13 cellular contexts compared by ENCODE assay signal in the genomic region with DNA sequence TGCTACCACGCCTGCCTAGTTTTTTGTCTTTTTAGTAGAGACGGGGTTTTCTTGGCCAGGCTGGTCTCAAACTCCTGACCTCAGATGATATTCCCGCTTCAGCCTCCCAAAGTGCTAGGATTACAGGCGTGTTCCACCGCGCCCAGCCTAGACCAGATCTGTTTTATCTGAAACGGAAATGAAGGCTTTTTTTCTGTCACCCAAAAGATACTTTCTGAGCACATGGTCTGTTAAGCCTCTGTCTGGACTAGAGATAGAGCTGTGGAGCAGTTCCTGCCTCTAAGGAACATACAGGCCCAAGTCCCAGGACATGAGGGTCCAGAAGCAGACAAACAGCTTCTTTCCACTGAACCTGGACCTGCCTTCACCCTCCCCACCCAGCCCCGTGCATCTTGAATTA. TPM values are rescaled to one million over a fixed set of nuclear protein-coding genes. Genes with fewer than 3 reads are reported as not detected.
DNase-seq lines count a peak whose midpoint lies in the region; ATAC-seq and TF ChIP-seq lines count a peak whose summit lies in the region.
"Had no signal": no experiment of that assay in that cellular context is flagged by ENCODE, and none has a peak within 500 bp of the region (broad histone marks: within the 10 kb centered on the region; RNA-seq: fewer than 3 reads in every experiment).

No MANE protein-coding gene starts in this region.

- no peaks in the 10 kb centered on the region for H3K27me3 Mint-ChIP-seq in activated naive CD8-positive, alpha-beta T cell treated with anti-CD3 and anti-CD28 coated beads, Interleukin-2, amount 10 ng/mL, durations not matched to agents 7 days and 5 days
- no peaks in the 10 kb centered on the region for H3K27me3 Mint-ChIP-seq in activated naive CD8-positive, alpha-beta T cell treated with anti-CD3 and anti-CD28 coated beads for 36 hours
- H3K27me3 Mint-ChIP-seq in nephron (ENCODE audit: low read depth) = no peaks in the 10 kb centered on the region
- H3K27me3 Mint-ChIP-seq in endothelial cell (ENCODE audit: unreplicated experiment) = peaks cover 17% of the 10 kb centered on the region
- H3K27me3 Mint-ChIP-seq: activated T-helper 17 cell treated with anti-CD3 and anti-CD28 coated beads, Interleukin-2, amount 50 U/mL, for 72 hours had no signal

- H3K27me3 ChIP-seq in colonic mucosa = no peaks in the 10 kb centered on the region
- peaks cover 0 to 2% (median 0%) of the 10 kb centered on the region in 4 donors for H3K27me3 ChIP-seq in upper lobe of left lung

- intact Hi-C loops in colonic mucosa (cut with DNase I) (no loop called here), posterior vena cava (cut with DNase I) (no loop called here), posterior cingulate gyrus (cut with DNase I) (no loop called here)

- peak overlapping the region in 1 of 2 donors; percentile 91 for H3K9ac ChIP-seq in colonic mucosa (ENCODE audit: low read depth in 2 of 2, low read length in 2 of 2)

- H3K9me3 ChIP-seq in colonic mucosa (no peaks in the 10 kb centered on the region), upper lobe of left lung (no peaks in the 10 kb centered on the region)

- TF ChIP-seq EP300 in upper lobe of left lung (IDR thresholded peaks at IDR 0.05) = no peak

- H3K4me1 Mint-ChIP-seq in activated naive CD8-positive, alpha-beta T cell treated with anti-CD3 and anti-CD28 coated beads, Interleukin-2, amount 10 ng/mL, durations not matched to agents 7 days and 5 days = peaks cover 12% of the 10 kb centered on the region
- H3K4me1 Mint-ChIP-seq in activated naive CD8-positive, alpha-beta T cell treated with anti-CD3 and anti-CD28 coated beads for 36 hours = peaks cover 18% of the 10 kb centered on the region
- peaks cover 22% of the 10 kb centered on the region for H3K4me1 Mint-ChIP-seq in nephron
- peaks cover 13% of the 10 kb centered on the region for H3K4me1 Mint-ChIP-seq in endothelial cell (ENCODE audit: unreplicated experiment)
- H3K4me1 Mint-ChIP-seq: activated T-helper 17 cell treated with anti-CD3 and anti-CD28 coated beads, Interleukin-2, amount 50 U/mL, for 72 hours had no signal

- no peaks in the 10 kb centered on the region for H3K9me3 Mint-ChIP-seq in activated naive CD8-positive, alpha-beta T cell treated with anti-CD3 and anti-CD28 coated beads, Interleukin-2, amount 10 ng/mL, durations not matched to agents 7 days and 5 days
- H3K9me3 Mint-ChIP-seq in activated naive CD8-positive, alpha-beta T cell treated with anti-CD3 and anti-CD28 coated beads for 36 hours = peaks cover 4% of the 10 kb centered on the region
- no peaks in the 10 kb centered on the region for H3K9me3 Mint-ChIP-seq in nephron
- no peaks in the 10 kb centered on the region for H3K9me3 Mint-ChIP-seq in endothelial cell (ENCODE audit: unreplicated experiment)
- H3K9me3 Mint-ChIP-seq: activated T-helper 17 cell treated with anti-CD3 and anti-CD28 coated beads, Interleukin-2, amount 50 U/mL, for 72 hours had no signal

- POLR2A ChIA-PET in activated naive CD8-positive, alpha-beta T cell treated with anti-CD3 and anti-CD28 coated beads, Interleukin-2, amount 10 ng/mL, durations not matched to agents 7 days and 5 days (lab: Charles Lee) = interaction anchor here (1.6 to 2.0 kb wide), 2 partner anchors 13 to 51 kb away, joined by 6 to 8 read pairs; no protein-coding TSS in a partner anchor

- H3K4me3 ChIP-seq in colonic mucosa = no peak overlapping the region
- H3K4me3 ChIP-seq in upper lobe of left lung = no peak overlapping the region

- no peak for TF ChIP-seq CTCF in colonic mucosa (IDR thresholded peaks at IDR 0.05)
- TF ChIP-seq CTCF in nephron (IDR thresholded peaks at IDR 0.05; ENCODE audit: unreplicated experiment in 3 of 3) = no peak
- no peak for TF ChIP-seq CTCF in upper lobe of left lung (IDR thresholded peaks at IDR 0.05)
- TF ChIP-seq CTCF in endothelial cell (IDR thresholded peaks at IDR 0.05; ENCODE audit: unreplicated experiment) = no peak

- ATAC-seq in activated naive CD8-positive, alpha-beta T cell treated with anti-CD3 and anti-CD28 coated beads, Interleukin-2, amount 10 ng/mL, durations not matched to agents 7 days and 5 days (ENCODE audit: low read depth) = no peak
- no peak for ATAC-seq in upper lobe of left lung (ENCODE audit: low FRiP score in 2 of 2)
- ATAC-seq: activated T-helper 17 cell treated with anti-CD3 and anti-CD28 coated beads, Interleukin-2, amount 50 U/mL, for 72 hours; left lobe of liver had no signal

- DNase-seq in activated naive CD8-positive, alpha-beta T cell treated with anti-CD3 and anti-CD28 coated beads, Interleukin-2, amount 10 ng/mL, durations not matched to agents 7 days and 5 days = no peak
- no peak for DNase-seq in activated naive CD8-positive, alpha-beta T cell treated with anti-CD3 and anti-CD28 coated beads for 36 hours
- DNase-seq in colonic mucosa = no peak
- no peak for DNase-seq in upper lobe of left lung
- DNase-seq in posterior vena cava (ENCODE audit: low spot score) = no peak
- no peak for DNase-seq in endothelial cell (ENCODE audit: low spot score)
- no peak for DNase-seq in posterior cingulate gyrus
- DNase-seq: EL, foreskin fibroblast, retina had no signal

- WGBS in upper lobe of left lung, 2 donors = 85 to 95% methylated on average over 8 of the region's 8 CpGs

- peak overlapping the region; percentile 51 for H3K27ac Mint-ChIP-seq in activated naive CD8-positive, alpha-beta T cell treated with anti-CD3 and anti-CD28 coated beads, Interleukin-2, amount 10 ng/mL, durations not matched to agents 7 days and 5 days
- H3K27ac Mint-ChIP-seq in activated naive CD8-positive, alpha-beta T cell treated with anti-CD3 and anti-CD28 coated beads for 36 hours = no peak overlapping the region
- H3K27ac Mint-ChIP-seq in nephron (peak overlapping the region; percentile 68 to 98 (median 91)), endothelial cell (ENCODE audit: unreplicated experiment) (no peak overlapping the region)
- H3K27ac Mint-ChIP-seq: activated T-helper 17 cell treated with anti-CD3 and anti-CD28 coated beads, Interleukin-2, amount 50 U/mL, for 72 hours had no signal

- H3K27ac ChIP-seq in colonic mucosa (peak overlapping the region; percentile 99), upper lobe of left lung (peak overlapping the region; percentile 96 to 100 (median 98))

- H3K4me1 ChIP-seq in colonic mucosa (peaks cover 11% of the 10 kb centered on the region), upper lobe of left lung (peaks cover 31 to 42% (median 35%) of the 10 kb centered on the region in 4 donors)

- H3K36me3 Mint-ChIP-seq in activated naive CD8-positive, alpha-beta T cell treated with anti-CD3 and anti-CD28 coated beads, Interleukin-2, amount 10 ng/mL, durations not matched to agents 7 days and 5 days = peaks cover 1% of the 10 kb centered on the region
- H3K36me3 Mint-ChIP-seq in activated naive CD8-positive, alpha-beta T cell treated with anti-CD3 and anti-CD28 coated beads for 36 hours = peaks cover 6% of the 10 kb centered on the region
- no peaks in the 10 kb centered on the region for H3K36me3 Mint-ChIP-seq in nephron (ENCODE audit: low read depth)
- H3K36me3 Mint-ChIP-seq in endothelial cell (ENCODE audit: low read depth, unreplicated experiment) = peaks cover 8% of the 10 kb centered on the region

- H3K4me3 Mint-ChIP-seq in activated naive CD8-positive, alpha-beta T cell treated with anti-CD3 and anti-CD28 coated beads, Interleukin-2, amount 10 ng/mL, durations not matched to agents 7 days and 5 days = no peak overlapping the region
- no peak overlapping the region for H3K4me3 Mint-ChIP-seq in activated naive CD8-positive, alpha-beta T cell treated with anti-CD3 and anti-CD28 coated beads for 36 hours
- H3K4me3 Mint-ChIP-seq in nephron = no peak overlapping the region
- no peak overlapping the region for H3K4me3 Mint-ChIP-seq in endothelial cell (ENCODE audit: unreplicated experiment)

- no peaks in the 10 kb centered on the region for H3K36me3 ChIP-seq in colonic mucosa
- no peaks in the 10 kb centered on the region for H3K36me3 ChIP-seq in upper lobe of left lung

- TF ChIP-seq POLR2A in upper lobe of left lung (IDR thresholded peaks at IDR 0.05) = no peak

RNA-seq across cellular contexts. Expression of gene PTMA, which starts 43.6 kb away (rescaled TPM):
- total RNA-seq in activated naive CD8-positive, alpha-beta T cell treated with anti-CD3 and anti-CD28 coated beads, Interleukin-2, amount 10 ng/mL, durations not matched to agents 7 days and 5 days = 1,000 to 10,000 TPM; 1,404 to 1,416 TPM
- 1,000 to 10,000 TPM; 2,595 to 2,627 TPM for total RNA-seq in activated naive CD8-positive, alpha-beta T cell treated with anti-CD3 and anti-CD28 coated beads for 36 hours
- total RNA-seq in colonic mucosa (1,000 to 10,000 TPM; 1,195 to 1,836 TPM), upper lobe of left lung (100 to 1,000 TPM; 344 to 896 (median 663) TPM), posterior vena cava (100 to 1,000 TPM; 772 to 863 TPM), endothelial cell (ENCODE audit: unreplicated experiment) (592 TPM)

Comparison
In these comparisons a context has a peak if more than half of its experiments do, and no peak if none do; other contexts are left out.
1. H3K27ac Mint-ChIP-seq: peak in activated naive CD8-positive, alpha-beta T cell treated with anti-CD3 and anti-CD28 coated beads, Interleukin-2, amount 10 ng/mL, durations not matched to agents 7 days and 5 days (single experiment) and nephron (3 of 3); none in activated naive CD8-positive, alpha-beta T cell treated with anti-CD3 and anti-CD28 coated beads for 36 hours (single experiment) and endothelial cell (single experiment).